ENCODE assay signal across 1 cellular context in the genomic region with DNA sequence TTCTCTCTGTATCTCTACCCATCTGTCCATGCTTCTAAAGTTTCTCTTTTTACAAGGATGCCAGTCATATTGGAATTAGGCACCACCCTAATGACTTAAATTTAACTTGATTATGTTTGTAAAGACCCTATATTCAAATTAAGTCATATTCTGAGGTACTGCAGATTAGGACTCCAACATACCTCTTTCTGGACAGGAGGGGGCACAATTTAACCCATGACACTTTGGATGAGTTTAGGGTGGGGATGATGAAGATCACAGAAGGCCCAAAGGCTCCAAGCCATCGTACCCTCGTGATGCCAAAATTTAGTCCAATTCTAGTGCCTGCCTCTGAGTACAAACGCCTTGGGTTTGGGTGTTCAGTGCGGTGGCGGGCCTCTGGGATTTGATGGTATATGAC.
TF ChIP-seq lines count a peak whose summit lies in the region.

No MANE protein-coding gene starts in this region.

TF ChIP-seq in GM23338, 12 proteins besides CTCF, POLR2A, EP300 and RAD21 (continued from another document):
- TF ChIP-seq, protein P1, sequence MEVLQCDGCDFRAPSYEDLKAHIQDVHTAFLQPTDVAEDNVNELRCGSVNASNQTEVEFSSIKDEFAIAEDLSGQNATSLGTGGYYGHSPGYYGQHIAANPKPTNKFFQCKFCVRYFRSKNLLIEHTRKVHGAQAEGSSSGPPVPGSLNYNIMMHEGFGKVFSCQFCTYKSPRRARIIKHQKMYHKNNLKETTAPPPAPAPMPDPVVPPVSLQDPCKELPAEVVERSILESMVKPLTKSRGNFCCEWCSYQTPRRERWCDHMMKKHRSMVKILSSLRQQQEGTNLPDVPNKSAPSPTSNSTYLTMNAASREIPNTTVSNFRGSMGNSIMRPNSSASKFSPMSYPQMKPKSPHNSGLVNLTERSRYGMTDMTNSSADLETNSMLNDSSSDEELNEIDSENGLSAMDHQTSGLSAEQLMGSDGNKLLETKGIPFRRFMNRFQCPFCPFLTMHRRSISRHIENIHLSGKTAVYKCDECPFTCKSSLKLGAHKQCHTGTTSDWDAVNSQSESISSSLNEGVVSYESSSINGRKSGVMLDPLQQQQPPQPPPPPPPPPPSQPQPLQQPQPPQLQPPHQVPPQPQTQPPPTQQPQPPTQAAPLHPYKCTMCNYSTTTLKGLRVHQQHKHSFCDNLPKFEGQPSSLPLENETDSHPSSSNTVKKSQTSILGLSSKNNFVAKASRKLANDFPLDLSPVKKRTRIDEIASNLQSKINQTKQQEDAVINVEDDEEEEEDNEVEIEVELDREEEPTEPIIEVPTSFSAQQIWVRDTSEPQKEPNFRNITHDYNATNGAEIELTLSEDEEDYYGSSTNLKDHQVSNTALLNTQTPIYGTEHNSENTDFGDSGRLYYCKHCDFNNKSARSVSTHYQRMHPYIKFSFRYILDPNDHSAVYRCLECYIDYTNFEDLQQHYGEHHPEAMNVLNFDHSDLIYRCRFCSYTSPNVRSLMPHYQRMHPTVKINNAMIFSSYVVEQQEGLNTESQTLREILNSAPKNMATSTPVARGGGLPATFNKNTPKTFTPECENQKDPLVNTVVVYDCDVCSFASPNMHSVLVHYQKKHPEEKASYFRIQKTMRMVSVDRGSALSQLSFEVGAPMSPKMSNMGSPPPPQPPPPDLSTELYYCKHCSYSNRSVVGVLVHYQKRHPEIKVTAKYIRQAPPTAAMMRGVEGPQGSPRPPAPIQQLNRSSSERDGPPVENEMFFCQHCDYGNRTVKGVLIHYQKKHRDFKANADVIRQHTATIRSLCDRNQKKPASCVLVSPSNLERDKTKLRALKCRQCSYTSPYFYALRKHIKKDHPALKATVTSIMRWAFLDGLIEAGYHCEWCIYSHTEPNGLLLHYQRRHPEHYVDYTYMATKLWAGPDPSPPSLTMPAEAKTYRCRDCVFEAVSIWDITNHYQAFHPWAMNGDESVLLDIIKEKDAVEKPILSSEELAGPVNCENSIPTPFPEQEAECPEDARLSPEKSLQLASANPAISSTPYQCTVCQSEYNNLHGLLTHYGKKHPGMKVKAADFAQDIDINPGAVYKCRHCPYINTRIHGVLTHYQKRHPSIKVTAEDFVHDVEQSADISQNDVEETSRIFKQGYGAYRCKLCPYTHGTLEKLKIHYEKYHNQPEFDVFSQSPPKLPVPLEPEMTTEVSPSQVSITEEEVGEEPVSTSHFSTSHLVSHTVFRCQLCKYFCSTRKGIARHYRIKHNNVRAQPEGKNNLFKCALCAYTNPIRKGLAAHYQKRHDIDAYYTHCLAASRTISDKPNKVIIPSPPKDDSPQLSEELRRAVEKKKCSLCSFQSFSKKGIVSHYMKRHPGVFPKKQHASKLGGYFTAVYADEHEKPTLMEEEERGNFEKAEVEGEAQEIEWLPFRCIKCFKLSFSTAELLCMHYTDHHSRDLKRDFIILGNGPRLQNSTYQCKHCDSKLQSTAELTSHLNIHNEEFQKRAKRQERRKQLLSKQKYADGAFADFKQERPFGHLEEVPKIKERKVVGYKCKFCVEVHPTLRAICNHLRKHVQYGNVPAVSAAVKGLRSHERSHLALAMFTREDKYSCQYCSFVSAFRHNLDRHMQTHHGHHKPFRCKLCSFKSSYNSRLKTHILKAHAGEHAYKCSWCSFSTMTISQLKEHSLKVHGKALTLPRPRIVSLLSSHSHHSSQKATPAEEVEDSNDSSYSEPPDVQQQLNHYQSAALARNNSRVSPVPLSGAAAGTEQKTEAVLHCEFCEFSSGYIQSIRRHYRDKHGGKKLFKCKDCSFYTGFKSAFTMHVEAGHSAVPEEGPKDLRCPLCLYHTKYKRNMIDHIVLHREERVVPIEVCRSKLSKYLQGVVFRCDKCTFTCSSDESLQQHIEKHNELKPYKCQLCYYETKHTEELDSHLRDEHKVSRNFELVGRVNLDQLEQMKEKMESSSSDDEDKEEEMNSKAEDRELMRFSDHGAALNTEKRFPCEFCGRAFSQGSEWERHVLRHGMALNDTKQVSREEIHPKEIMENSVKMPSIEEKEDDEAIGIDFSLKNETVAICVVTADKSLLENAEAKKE (CRISPR knock-in tag; IDR thresholded peaks at IDR 0.05): no peak
- TF ChIP-seq EZH2phosphoT487 (IDR thresholded peaks at IDR 0.05; ENCODE audit: unreplicated experiment) (no peak), STAT1 (IDR thresholded peaks at IDR 0.05; ENCODE audit: unreplicated experiment) (no peak), JUNB (IDR thresholded peaks at IDR 0.05; ENCODE audit: unreplicated experiment) (no peak)
TF ChIP-seq in GM23338: peak in this region for 0.
